Comparison of ENCODE assay signal across 8 cellular contexts in genomic region chr3:143972495-143973351, GRCh38. TPM values are rescaled to one million over a fixed set of nuclear protein-coding genes. Genes with fewer than 3 reads are reported as not detected.
A peak's percentile ranks its signal among the peaks of the same experiment; 100 is the strongest.
DNase-seq lines count a peak whose midpoint lies in the region; ATAC-seq, FAIRE-seq and TF ChIP-seq lines count a peak whose summit lies in the region.

No MANE protein-coding gene starts in this region.

- peak overlapping the region; percentile 98 for H3K4me2 ChIP-seq in endothelial cell of umbilical vein (ENCODE audit: insufficient read depth, low read length)

- no peak for FAIRE-seq in endothelial cell of umbilical vein (lab: Jason Lieb, UNC)

- TF ChIP-seq CTCF in endothelial cell of umbilical vein (IDR thresholded peaks at IDR 0.05; ENCODE audit: extremely low read depth in 1 of 2, insufficient read depth in 1 of 2, low read depth in 1 of 2, low read length in 2 of 2), result peak; percentile 29 to 52

- DNase-seq in D341Med (ENCODE audit: low spot score), result peak; percentile 65
- DNase-seq in HT1080 (ENCODE audit: low read depth), result peak; percentile 86
- peak; percentile 90 for DNase-seq in NOMO-1 treated with dmso at 0.1 percent for 144 hours (lab: John Stamatoyannopoulos, UW; ENCODE audit: unreplicated experiment)
- DNase-seq in activated T-cell treated with anti-CD3 and anti-CD28 coated beads for 24 hours (ENCODE audit: low read depth), result peak; percentile 57
- DNase-seq in endothelial cell of umbilical vein (ENCODE audit: low read depth, low spot score), result peak; percentile 85
- DNase-seq in midbrain (lab: John Stamatoyannopoulos, UW), result peak; percentile 80
- DNase-seq in stimulated activated CD8-positive, alpha-beta memory T cell treated with anti-CD3 and anti-CD28 coated beads, Interleukin-15, amount 100 ng/mL, for 48 hours (ENCODE audit: low read depth in 2 of 2), result peak; percentile 33 to 37

- peaks cover 52% of the 10 kb centered on the region for H3K79me2 ChIP-seq in endothelial cell of umbilical vein (ENCODE audit: control insufficient read depth, insufficient read depth, low read length)

- dilution Hi-C loops in endothelial cell of umbilical vein (cut with MboI; ENCODE audit: extremely low pct_ligation_motif_present, low sequenced_read_pairs), result no loop called here

- no peaks in the 10 kb centered on the region for H3K36me3 ChIP-seq in endothelial cell of umbilical vein (ENCODE audit: control insufficient read depth in 2 of 2, extremely low read depth in 1 of 2, insufficient read depth in 2 of 2, low read length in 2 of 2)

- H2AFZ ChIP-seq in endothelial cell of umbilical vein (ENCODE audit: low read depth, low read length), result peak overlapping the region; percentile 35

- no TSS peak for BruUV-seq in endothelial cell of umbilical vein (replicated peaks; lab: Mats Ljungman, UMichigan)

- H3K9me1 ChIP-seq in endothelial cell of umbilical vein (replicated peaks; ENCODE audit: control insufficient read depth, extremely low read depth, insufficient read depth, low read length), result no peaks in the 10 kb centered on the region

- peaks cover 28% of the 10 kb centered on the region for H3K4me1 ChIP-seq in endothelial cell of umbilical vein (ENCODE audit: control insufficient read depth, extremely low read depth, insufficient read depth, low read length)

- peak; percentile 27 for ATAC-seq in GM21381 (IDR thresholded peaks at IDR 0.05; ENCODE audit: unreplicated experiment)

- no peaks in the 10 kb centered on the region for H3K9me3 ChIP-seq in endothelial cell of umbilical vein (replicated peaks; ENCODE audit: control insufficient read depth, insufficient read depth, low read length)

- peak overlapping the region; percentile 90 for H3K27ac ChIP-seq in endothelial cell of umbilical vein (ENCODE audit: insufficient read depth, low read depth, low read length)

- peaks cover under 1% of the 10 kb centered on the region for H4K20me1 ChIP-seq in endothelial cell of umbilical vein (replicated peaks; ENCODE audit: control insufficient read depth, extremely low read depth, insufficient read depth, low read length)

- peak overlapping the region; percentile 62 to 98 (median 81) for H3K4me3 ChIP-seq in endothelial cell of umbilical vein (replicated peaks in 1 of 3; ENCODE audit: insufficient read depth in 1 of 3, low read depth in 1 of 3, low read length in 3 of 3)

- TF ChIP-seq POLR2A in endothelial cell of umbilical vein (IDR thresholded peaks at IDR 0.05; ENCODE audit: low read depth, low read length), result no peak

- POLR2A ChIA-PET in endothelial cell of umbilical vein (lab: Charles Lee), result interaction anchor here (0.5 to 2.0 kb wide), 8 partner anchors 9 to 1795 kb away, joined by 3 to 29 read pairs (median 6); no protein-coding TSS in a partner anchor

- peak overlapping the region; percentile 96 for H3K9ac ChIP-seq in endothelial cell of umbilical vein (replicated peaks; ENCODE audit: extremely low read depth, insufficient read depth, low read length)

- CTCF ChIA-PET in endothelial cell of umbilical vein (lab: Charles Lee), result interaction anchor here (1.0 to 6.7 kb wide), 10 partner anchors 7 to 1834 kb away, joined by 3 to 59 read pairs (median 8); no protein-coding TSS in a partner anchor

- H3K27me3 ChIP-seq in endothelial cell of umbilical vein (ENCODE audit: control insufficient read depth in 2 of 2, insufficient read depth in 2 of 2, low read length in 2 of 2), result no peaks in the 10 kb centered on the region

- intact Hi-C loops in endothelial cell of umbilical vein (cut with micrococcal nuclease), result loop anchor here (1.0 to 10.0 kb wide), 9 partner anchors 85 to 1796 kb away; no protein-coding TSS in a partner anchor

TF ChIP-seq in endothelial cell of umbilical vein, 7 proteins besides CTCF, POLR2A, EP300 and RAD21:
- no peak for TF ChIP-seq EZH2 (IDR thresholded peaks at IDR 0.05; ENCODE audit: borderline replicate concordance, low read depth, low read length, severe bottlenecking)
- TF ChIP-seq MAX (IDR thresholded peaks at IDR 0.05; ENCODE audit: insufficient read depth, insufficient read length), result peak; percentile 56

RNA-seq across cellular contexts. Expression of gene DIPK2A, which starts 1.1 kb away (rescaled TPM):
- 53.9 and 84.0 TPM in 2 replicates for total RNA-seq in HT1080 (2014; rRNA removed; shearing (Covaris generic))
- polyA plus RNA-seq in HT1080 (2015; cell fraction: cytosol; rRNA removed), result 18.7 and 21.0 TPM in 2 replicates
- 25.1 and 26.0 TPM in 2 replicates for polyA plus RNA-seq in HT1080 (2015; cell fraction: nucleus; rRNA removed)
- total RNA-seq in endothelial cell of umbilical vein, result 40.6 and 43.0 TPM in 2 replicates
- 18.9 and 50.7 TPM in 2 replicates for polyA plus RNA-seq in endothelial cell of umbilical vein
- 19.5 and 22.7 TPM in 2 replicates for polyA plus RNA-seq in endothelial cell of umbilical vein (2011; cell fraction: cytosol; rRNA removed)
- 15.9 and 17.5 TPM in 2 replicates for polyA plus RNA-seq in endothelial cell of umbilical vein (2011; cell fraction: nucleus; rRNA removed)
- polyA plus RNA-seq in endothelial cell of umbilical vein (2012), result 16.7 and 31.3 TPM in 2 replicates
- polyA minus RNA-seq in endothelial cell of umbilical vein, result 84.8 and 114 TPM in 2 replicates
- 40.4 TPM for polyA minus RNA-seq in endothelial cell of umbilical vein (2011; cell fraction: cytosol; rRNA and poly(A)+ RNA removed)
- polyA minus RNA-seq in endothelial cell of umbilical vein (2011; cell fraction: nucleus; rRNA and poly(A)+ RNA removed), result 64.6 and 76.7 TPM in 2 replicates

Comparison
In these comparisons a context has a peak if more than half of its experiments do, and no peak if none do; other contexts are left out.
1. Peak in every context shown above with its lines: DNase-seq, ATAC-seq, H3K4me3 ChIP-seq and H3K27ac ChIP-seq.
2. DNase-seq: peak in every context shown above with its lines; median percentile 90 in NOMO-1 treated with dmso at 0.1 percent for 144 hours; 86 in HT1080; 85 in endothelial cell of umbilical vein; 80 in midbrain; 65 in D341Med; 57 in activated T-cell treated with anti-CD3 and anti-CD28 coated beads for 24 hours; 35 in stimulated activated CD8-positive, alpha-beta memory T cell treated with anti-CD3 and anti-CD28 coated beads, Interleukin-15, amount 100 ng/mL, for 48 hours.